Comparison of ENCODE assay signal across 20 cellular contexts in the genomic region with DNA sequence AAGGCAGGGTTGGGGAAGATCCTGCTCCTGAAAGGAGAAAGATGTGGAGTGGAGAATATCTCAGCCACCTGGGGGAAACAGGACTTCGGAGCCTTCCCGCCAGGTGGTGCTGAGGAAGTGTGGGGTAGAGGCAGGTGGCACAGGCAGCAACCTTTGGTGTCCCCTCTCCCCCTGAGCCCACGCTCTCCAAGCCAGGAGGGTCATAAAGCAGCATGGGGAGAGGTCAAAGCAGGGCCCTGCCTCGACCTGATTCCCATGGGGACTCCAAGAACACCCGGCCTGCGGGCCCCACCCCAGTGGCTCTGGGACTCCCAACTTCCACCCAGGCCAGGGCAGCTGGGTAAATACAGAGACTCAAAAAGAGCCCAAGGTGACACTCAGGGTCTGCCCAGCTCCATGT.
"Had no signal": no experiment of that assay in that cellular context is flagged by ENCODE, and none has a peak within 500 bp of the region (broad histone marks: within the 10 kb centered on the region; RNA-seq: fewer than 3 reads in every experiment).

No MANE protein-coding gene starts in this region.

- H3K4me1 ChIP-seq: esophagus squamous epithelium, left lung, right lobe of liver had no signal

- H3K9ac ChIP-seq: parathyroid adenoma had no signal

- H3K4me3 ChIP-seq: coronary artery, esophagus squamous epithelium, heart right ventricle, left lung, right lobe of liver had no signal

- H3K27ac ChIP-seq: coronary artery, esophagus squamous epithelium, heart right ventricle, left lung, neutrophil, parathyroid adenoma, right lobe of liver had no signal

- H3K79me2 ChIP-seq: parathyroid adenoma had no signal

- H3K36me3 ChIP-seq: esophagus squamous epithelium, heart right ventricle, left lung, neutrophil, right lobe of liver had no signal

- H3K27me3 ChIP-seq: left lung, neutrophil, right lobe of liver had no signal

- H2AFZ ChIP-seq: parathyroid adenoma had no signal

- DNase-seq: dermis blood vessel endothelial cell; effector memory CD8-positive, alpha-beta T cell; erythroblast; esophagus squamous epithelium; foreskin melanocyte; glutamatergic neuron; heart right ventricle; hippocampal formation; left cardiac atrium; left lung; mammary epithelial cell; natural killer cell; right lobe of liver; small intestine; stimulated activated CD4-positive, alpha-beta T cell treated with anti-CD3 and anti-CD28 coated beads, Interleukin-15, amount 100 ng/mL, for 24 hours; stimulated activated CD4-positive, alpha-beta T cell treated with anti-CD3 and anti-CD28 coated beads, Interleukin-2, amount 100 ng/mL, for 48 hours; stimulated activated naive B cell treated with anti-CD40 and anti-IgM and Interleukin-4, amounts not matched to agents 10 μg/mL and 1 μg/mL and 100 μg/mL, for 72 hours had no signal

- H3K9me3 ChIP-seq: esophagus squamous epithelium, heart right ventricle, left lung, neutrophil, right lobe of liver had no signal
